8 cellular contexts compared by ENCODE assay signal in genomic region chr5:180605554-180606214, GRCh38. TPM values are rescaled to one million over a fixed set of nuclear protein-coding genes. Genes with fewer than 3 reads are reported as not detected.
DNase-seq lines count a peak whose midpoint lies in the region; ATAC-seq and TF ChIP-seq lines count a peak whose summit lies in the region.

No MANE protein-coding gene starts in this region.

- H3K79me2 ChIP-seq in osteoblast (ENCODE audit: insufficient read depth, low read length) = no peaks in the 10 kb centered on the region

- no peak overlapping the region for H2AFZ ChIP-seq in osteoblast (ENCODE audit: low read length)

- H3K27ac ChIP-seq in osteoblast (ENCODE audit: low read depth, low read length) (no peak overlapping the region), upper lobe of left lung (no peak overlapping the region)

- WGBS in upper lobe of left lung, 2 donors = 49 to 58% methylated on average over 7 to 11 of the region's 11 CpGs

- no peaks in the 10 kb centered on the region for H3K36me3 ChIP-seq in osteoblast (ENCODE audit: insufficient read depth, low read length)
- peaks cover 0 to 8% (median 0%) of the 10 kb centered on the region in 4 donors for H3K36me3 ChIP-seq in upper lobe of left lung

- ATAC-seq in GM21515 (IDR thresholded peaks at IDR 0.05; ENCODE audit: unreplicated experiment) (peak; percentile 60), esophagus mucosa (peak; percentile 50), upper lobe of left lung (ENCODE audit: low FRiP score in 2 of 2) (peak; percentile 34 to 62)

- H3K4me1 ChIP-seq in osteoblast (ENCODE audit: insufficient read depth, low read length) (no peaks in the 10 kb centered on the region), upper lobe of left lung (peaks cover 0 to 7% (median 0%) of the 10 kb centered on the region in 4 donors)

- H3K9me3 ChIP-seq in osteoblast (ENCODE audit: low read depth, low read length) (no peaks in the 10 kb centered on the region), upper lobe of left lung (no peaks in the 10 kb centered on the region)

- no peaks in the 10 kb centered on the region for H4K20me1 ChIP-seq in osteoblast (ENCODE audit: insufficient read depth, low read length)

- TF ChIP-seq EP300 in upper lobe of left lung (IDR thresholded peaks at IDR 0.05) = no peak

- TF ChIP-seq POLR2A in upper lobe of left lung (IDR thresholded peaks at IDR 0.05) = no peak

- TF ChIP-seq CTCF in osteoblast (IDR thresholded peaks at IDR 0.05; ENCODE audit: extremely low read depth, low read depth, low read length) (peak; percentile 86), upper lobe of left lung (IDR thresholded peaks at IDR 0.05) (peak; percentile 53 to 77 (median 68))

- DNase-seq in AML-193 (lab: John Stamatoyannopoulos, UW) = peak; percentile 23 to 40
- peak; percentile 1 for DNase-seq in NCI-H82 treated with DMSO at 0.1 percent for 48 hours (lab: John Stamatoyannopoulos, UW; ENCODE audit: unreplicated experiment)
- DNase-seq in activated CD8-positive, alpha-beta memory T cell treated with anti-CD3 and anti-CD28 coated beads, Interleukin-2, amount 50 U/mL, for 24 hours (ENCODE audit: extremely low read depth) = peak; percentile 41
- DNase-seq in osteoblast (ENCODE audit: insufficient read length, low spot score, missing footprints) = peak; percentile 93
- DNase-seq in upper lobe of left lung = peak in 1 of 2 donors; percentile 69
- no peak for DNase-seq in middle frontal gyrus (ENCODE audit: extremely low spot score, low spot score)

- no peaks in the 10 kb centered on the region for H3K27me3 ChIP-seq in osteoblast (ENCODE audit: insufficient read depth, low read length)
- H3K27me3 ChIP-seq in upper lobe of left lung = no peaks in the 10 kb centered on the region

- no peak overlapping the region for H3K4me3 ChIP-seq in osteoblast (ENCODE audit: insufficient read depth, low read length)
- H3K4me3 ChIP-seq in upper lobe of left lung = no peak overlapping the region

- H3K4me2 ChIP-seq in osteoblast (ENCODE audit: insufficient read depth, low read length) = no peak overlapping the region

RNA-seq across cellular contexts. Expression of gene SCGB3A1, which starts 14.4 kb away (rescaled TPM):
- total RNA-seq in esophagus mucosa (26.6 TPM), osteoblast (not detected in 2 replicates), upper lobe of left lung (100 to 1,000 TPM; 232 to 940 (median 596) TPM)

RNA-seq across cellular contexts. Expression of gene FLT4, which starts 43.7 kb away (rescaled TPM):
- total RNA-seq in esophagus mucosa (1.9 TPM), osteoblast (not detected in 2 replicates), upper lobe of left lung (10 to 100 TPM; 11.7 to 34.0 (median 21.2) TPM)

Comparison
In these comparisons a context has a peak if more than half of its experiments do, and no peak if none do; other contexts are left out.
1. RNA of gene SCGB3A1, which starts 14.4 kb away (total RNA-seq): 232 to 940 TPM in upper lobe of left lung and 26.6 TPM in esophagus mucosa (single experiment); not detected in osteoblast; every median in the first group is over 10 times any median in the second.
2. Peak in every context shown above with its lines, with median percentiles within 50 percentile points of each other: ATAC-seq.